Comparison of ENCODE assay signal across 13 cellular contexts in the genomic region with DNA sequence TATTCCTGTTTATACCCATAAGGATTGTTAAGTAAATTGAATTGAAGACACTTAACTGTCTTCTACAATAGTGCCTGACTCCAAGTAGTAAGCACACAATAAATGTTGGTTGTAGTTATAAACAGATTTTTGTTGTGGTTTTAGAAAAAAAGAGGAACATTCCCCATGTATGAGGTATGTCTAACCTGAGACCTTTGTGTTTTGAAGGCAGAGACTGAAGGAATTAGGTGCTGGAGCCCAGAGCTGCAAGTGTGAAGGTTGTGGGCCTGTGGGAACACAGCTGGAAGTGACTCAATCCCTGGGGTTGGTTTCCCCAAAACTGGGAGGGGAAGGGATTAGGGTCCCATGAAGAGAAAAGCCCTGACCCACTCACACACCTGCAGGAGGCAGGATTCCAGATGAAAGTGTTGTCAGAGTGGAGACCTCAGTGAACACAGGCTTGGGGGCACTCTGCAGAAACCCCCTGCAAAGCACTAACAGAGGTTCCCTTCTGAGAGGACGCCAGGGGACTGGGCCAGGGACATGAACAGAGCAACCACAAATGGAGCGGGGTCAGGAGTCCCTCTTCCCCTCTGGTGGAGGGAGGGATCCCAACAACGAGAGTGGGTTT.
DNase-seq lines count a peak whose midpoint lies in the region; ATAC-seq, FAIRE-seq and TF ChIP-seq lines count a peak whose summit lies in the region.
"Had no signal": no experiment of that assay in that cellular context is flagged by ENCODE, and none has a peak within 500 bp of the region (broad histone marks: within the 10 kb centered on the region; RNA-seq: fewer than 3 reads in every experiment).

No MANE protein-coding gene starts in this region.

- TF ChIP-seq RAD21 in HepG2 (CRISPR knock-in tag; IDR thresholded peaks at IDR 0.05) = no peak

- TF ChIP-seq EP300 in HepG2 (IDR thresholded peaks at IDR 0.05; ENCODE audit: low read depth in 2 of 2, low read length in 2 of 2) = no peak
- TF ChIP-seq EP300 in HepG2 (CRISPR knock-in tag; IDR thresholded peaks at IDR 0.05; ENCODE audit: borderline replicate concordance) = no peak

- CTCF ChIA-PET in HepG2 (lab: Yijun Ruan, JAX; ENCODE audit: low intra/inter-chr PET ratio, low total read pairs) = no interaction called here

- H3K36me3 ChIP-seq in HepG2 (replicated peaks in 1 of 2; ENCODE audit: control insufficient read depth in 1 of 2, insufficient read depth in 2 of 2, low read length in 2 of 2) (peaks cover 0 to 5% of the 10 kb centered on the region in 2 experiments; a peak in 3 of 5 replicates), right lobe of liver (no peaks in the 10 kb centered on the region), ascending aorta (peaks cover 3 to 20% of the 10 kb centered on the region in 2 donors), left lung (peaks cover 0 to 4% of the 10 kb centered on the region in 2 donors), MG63 (no peaks in the 10 kb centered on the region)
- H3K36me3 ChIP-seq: BLaER1 had no signal

- H2AFZ ChIP-seq in HepG2 (ENCODE audit: low read length) = no peak overlapping the region
- H2AFZ ChIP-seq: GM23248 had no signal

- H3K27ac ChIP-seq in HepG2 (ENCODE audit: extremely low read length, insufficient read depth, low read length) (peak overlapping the region; percentile 11), right lobe of liver (no peak overlapping the region), ascending aorta (peak overlapping the region; percentile 1 to 60), left lung (peak overlapping the region; percentile 22 to 38)
- H3K27ac ChIP-seq: BLaER1, GM23248 had no signal

- POLR2A ChIA-PET in HepG2 (lab: Yijun Ruan, JAX) = no interaction called here

- H3K4me2 ChIP-seq in HepG2 (ENCODE audit: low read depth, low read length) = no peak overlapping the region

- TF ChIP-seq POLR2A in HepG2 (IDR thresholded peaks at IDR 0.05; ENCODE audit: insufficient read depth in 1 of 2, low read depth in 2 of 2, low read length in 2 of 2) (no peak), right lobe of liver (IDR thresholded peaks at IDR 0.05) (no peak)

- H3K9me3 ChIP-seq in HepG2 (ENCODE audit: low read length) (peaks cover 13% of the 10 kb centered on the region), right lobe of liver (no peaks in the 10 kb centered on the region), ascending aorta (peaks cover 0 to 5% of the 10 kb centered on the region in 2 donors), left lung (peaks cover 0 to 5% of the 10 kb centered on the region in 2 donors), MG63 (no peaks in the 10 kb centered on the region)

- H3K4me3 ChIP-seq in HepG2 (replicated peaks in 1 of 3; ENCODE audit: insufficient read depth in 1 of 3, low read depth in 2 of 3, low read length in 3 of 3) (no peak overlapping the region), right lobe of liver (no peak overlapping the region), ascending aorta (no peak overlapping the region), left lung (no peak overlapping the region), MG63 (no peak overlapping the region)
- H3K4me3 ChIP-seq: BLaER1, GM23248 had no signal

- H3K79me2 ChIP-seq in HepG2 (ENCODE audit: insufficient read depth, low read length) = peaks cover 29% of the 10 kb centered on the region

- H3K27me3 ChIP-seq in HepG2 (ENCODE audit: control insufficient read depth in 1 of 2, insufficient read depth in 2 of 2, low read length in 2 of 2) (no peaks in the 10 kb centered on the region), right lobe of liver (no peaks in the 10 kb centered on the region), ascending aorta (no peaks in the 10 kb centered on the region), left lung (no peaks in the 10 kb centered on the region), MG63 (no peaks in the 10 kb centered on the region)
- H3K27me3 ChIP-seq: BLaER1 had no signal

- in situ Hi-C loops in HepG2 (cut with HindIII; ENCODE audit: extremely low pct_ligation_motif_present, low pct_unique_long_range_greater_than_20kb) = no loop called here

- 75% methylated on average over 2 of the region's 3 CpGs for WGBS in HepG2 (ENCODE audit: low lambda C conversion rate)
- 100% methylated on average over 1 of the region's 3 CpGs for WGBS in right lobe of liver (ENCODE audit: insufficient coverage, low coverage, low lambda C conversion rate, missing lambda C conversion rate)

- peaks cover 9% of the 10 kb centered on the region for H4K20me1 ChIP-seq in HepG2 (ENCODE audit: insufficient read depth, low read length)

- TF ChIP-seq CTCF in HepG2 (CRISPR knock-in tag; IDR thresholded peaks at IDR 0.05) (no peak), right lobe of liver (IDR thresholded peaks at IDR 0.05) (no peak), ascending aorta (IDR thresholded peaks at IDR 0.05) (no peak), left lung (IDR thresholded peaks at IDR 0.05) (no peak)

- ATAC-seq in HepG2 = no peak
- ATAC-seq in right lobe of liver = no peak
- no peak for ATAC-seq in left lung
- no peak for ATAC-seq in GM19463 (IDR thresholded peaks at IDR 0.05; ENCODE audit: unreplicated experiment)

- H3K9ac ChIP-seq in HepG2 (ENCODE audit: insufficient read depth, low read depth, low read length) = no peak overlapping the region
- H3K9ac ChIP-seq: BLaER1, GM23248 had no signal

- no TSS peak for BruUV-seq in HepG2 (replicated peaks; lab: Mats Ljungman, UMichigan)

- no peak for FAIRE-seq in HepG2 (lab: Jason Lieb, UNC)

- peaks cover 62% of the 10 kb centered on the region for H3K4me1 ChIP-seq in HepG2 (ENCODE audit: insufficient read depth, low read length)
- peaks cover 0 to 41% (median 18%) of the 10 kb centered on the region in 4 donors for H3K4me1 ChIP-seq in right lobe of liver
- H3K4me1 ChIP-seq in ascending aorta = peaks cover 29 to 52% of the 10 kb centered on the region in 2 donors
- peaks cover 53 to 59% of the 10 kb centered on the region in 2 donors for H3K4me1 ChIP-seq in left lung

- DNase-seq in HepG2 (ENCODE audit: low spot score) = peak; percentile 35
- no peak for DNase-seq in right lobe of liver
- no peak for DNase-seq in ascending aorta (ENCODE audit: low spot score in 2 of 2)
- no peak for DNase-seq in left lung
- no peak for DNase-seq in MG63
- no peak for DNase-seq in NCI-H146 (lab: John Stamatoyannopoulos, UW)
- no peak for DNase-seq in mesenteric fat pad (ENCODE audit: low spot score)
- DNase-seq: amygdala, GM23248, NCI-H510A treated with DMSO at 0.1 percent for 48 hours, posterior cingulate gyrus had no signal

- intact Hi-C loops in HepG2 (cut with micrococcal nuclease; ENCODE audit: unreplicated experiment) (loop anchor here (5.0 kb wide), 1 partner anchor 57 kb away; no protein-coding TSS in a partner anchor), right lobe of liver (cut with DNase I) (loop anchor here in 1 of 2 donors (10.0 kb wide), 1 partner anchor 54 kb away; no protein-coding TSS in a partner anchor), ascending aorta (cut with DNase I) (no loop called here), left lung (cut with DNase I) (no loop called here)

TF ChIP-seq in HepG2, 621 proteins besides CTCF, POLR2A, EP300 and RAD21 (continues in another document):
- TF ChIP-seq LRRFIP1 (CRISPR knock-in tag; conservative IDR thresholded peaks at IDR 0.05) (no peak), SETDB1 (CRISPR knock-in tag; IDR thresholded peaks at IDR 0.05; ENCODE audit: borderline replicate concordance) (no peak), PREB (CRISPR knock-in tag; IDR thresholded peaks at IDR 0.05) (no peak), MAFF (IDR thresholded peaks at IDR 0.05; ENCODE audit: low read depth, low read length) (no peak), ZNF136 (CRISPR knock-in tag; IDR thresholded peaks at IDR 0.05; ENCODE audit: low read depth) (no peak), PAX8 (CRISPR knock-in tag; IDR thresholded peaks at IDR 0.05; ENCODE audit: borderline replicate concordance) (no peak)

Comparison
In these comparisons a context has a peak if more than half of its experiments do, and no peak if none do; other contexts are left out.
1. H3K27ac ChIP-seq: peak in HepG2 (single experiment), ascending aorta (2 of 2) and left lung (2 of 2); none in right lobe of liver (0 of 3).